In genomic region chr12:28190321-28191017, GRCh38 we compare ENCODE assay signal across 8 cellular contexts. TPM values are rescaled to one million over a fixed set of nuclear protein-coding genes. Genes with fewer than 3 reads are reported as not detected.
A peak's percentile ranks its signal among the peaks of the same experiment; 100 is the strongest.
DNase-seq lines count a peak whose midpoint lies in the region; ATAC-seq and TF ChIP-seq lines count a peak whose summit lies in the region.

CCDC91 (plus strand) TSS chr12:28190456; CDS start chr12:28257216, 66,760 bp downstream.

- DNase-seq in Daoy (ENCODE audit: low read depth) = peak; percentile 88
- peak; percentile 44 for DNase-seq in RWPE2 (ENCODE audit: low spot score)
- peak; percentile 77 for DNase-seq in activated T-helper 2 cell treated with anti-CD3 and anti-CD28 coated beads, Interferon-gamma antibody, Interleukin-2, Interleukin-4, amounts not matched to agents 10 μg/mL and 5 μg/mL and 100 μg/mL, durations not matched to agents 14 hours and 24 hours and 36 hours (ENCODE audit: low spot score)
- peak; percentile 90 for DNase-seq in fibroblast of pulmonary artery (ENCODE audit: low read depth)
- peak; percentile 87 to 90 for DNase-seq in stimulated activated naive CD8-positive, alpha-beta T cell treated with anti-CD3 and anti-CD28 coated beads, Interleukin-15, amount 100 ng/mL, for 72 hours

- peak within 1 kb of the TSS; percentile 92 for H3K4me2 ChIP-seq in KMS-11

- H3K4me3 Mint-ChIP-seq in activated T-helper 2 cell treated with anti-CD3 and anti-CD28 coated beads, Interferon-gamma antibody, Interleukin-2, Interleukin-4, amounts not matched to agents 10 μg/mL and 5 μg/mL and 100 μg/mL, durations not matched to agents 14 hours and 24 hours and 36 hours (ENCODE audit: low read depth) = peak within 1 kb of the TSS; percentile 91
- peak within 1 kb of the TSS; percentile 88 to 93 (median 90) for H3K4me3 Mint-ChIP-seq in nephron
- peak within 1 kb of the TSS; percentile 97 to 99 for H3K4me3 Mint-ChIP-seq in stimulated activated naive CD8-positive, alpha-beta T cell treated with anti-CD3 and anti-CD28 coated beads, Interleukin-15, amount 100 ng/mL, for 72 hours

- H3K27me3 Mint-ChIP-seq in activated T-helper 2 cell treated with anti-CD3 and anti-CD28 coated beads, Interferon-gamma antibody, Interleukin-2, Interleukin-4, amounts not matched to agents 10 μg/mL and 5 μg/mL and 100 μg/mL, durations not matched to agents 14 hours and 24 hours and 36 hours (ENCODE audit: low read depth) = no peaks in the 10 kb centered on the region
- H3K27me3 Mint-ChIP-seq in nephron (ENCODE audit: low read depth) = no peaks in the 10 kb centered on the region
- no peaks in the 10 kb centered on the region for H3K27me3 Mint-ChIP-seq in stimulated activated naive CD8-positive, alpha-beta T cell treated with anti-CD3 and anti-CD28 coated beads, Interleukin-15, amount 100 ng/mL, for 72 hours

- H3K4me1 ChIP-seq in KMS-11 (ENCODE audit: low read depth, poor library complexity, severe bottlenecking) = peaks cover 24% of the 10 kb centered on the region
- H3K4me1 ChIP-seq in RWPE2 (ENCODE audit: insufficient read depth, poor library complexity, severe bottlenecking) = no peaks in the 10 kb centered on the region

- no peaks in the 10 kb centered on the region for H3K36me3 ChIP-seq in KMS-11 (ENCODE audit: insufficient read depth)
- no peaks in the 10 kb centered on the region for H3K36me3 ChIP-seq in RWPE2 (ENCODE audit: low read depth)

- no peaks in the 10 kb centered on the region for H3K9me3 ChIP-seq in RWPE2 (ENCODE audit: severe bottlenecking)

- no peaks in the 10 kb centered on the region for H3K36me3 Mint-ChIP-seq in activated T-helper 2 cell treated with anti-CD3 and anti-CD28 coated beads, Interferon-gamma antibody, Interleukin-2, Interleukin-4, amounts not matched to agents 10 μg/mL and 5 μg/mL and 100 μg/mL, durations not matched to agents 14 hours and 24 hours and 36 hours (ENCODE audit: low read depth)
- peaks cover 28% of the 10 kb centered on the region for H3K36me3 Mint-ChIP-seq in nephron (ENCODE audit: low read depth)

- H3K9me3 Mint-ChIP-seq in activated T-helper 2 cell treated with anti-CD3 and anti-CD28 coated beads, Interferon-gamma antibody, Interleukin-2, Interleukin-4, amounts not matched to agents 10 μg/mL and 5 μg/mL and 100 μg/mL, durations not matched to agents 14 hours and 24 hours and 36 hours = peaks cover 16% of the 10 kb centered on the region
- peaks cover 25% of the 10 kb centered on the region for H3K9me3 Mint-ChIP-seq in nephron
- H3K9me3 Mint-ChIP-seq in stimulated activated naive CD8-positive, alpha-beta T cell treated with anti-CD3 and anti-CD28 coated beads, Interleukin-15, amount 100 ng/mL, for 72 hours = peaks cover 25 to 31% of the 10 kb centered on the region in 2 donors

- H3K79me2 ChIP-seq in KMS-11 (ENCODE audit: insufficient read depth, low read depth) = peaks cover 7% of the 10 kb centered on the region; the same call in 1 of the 2 replicates

- H3K27me3 ChIP-seq in KMS-11 (ENCODE audit: insufficient read depth, low read depth) = no peaks in the 10 kb centered on the region
- no peaks in the 10 kb centered on the region for H3K27me3 ChIP-seq in RWPE2 (ENCODE audit: insufficient read depth, poor library complexity, severe bottlenecking)

- peaks cover 30% of the 10 kb centered on the region for H3K4me1 Mint-ChIP-seq in activated T-helper 2 cell treated with anti-CD3 and anti-CD28 coated beads, Interferon-gamma antibody, Interleukin-2, Interleukin-4, amounts not matched to agents 10 μg/mL and 5 μg/mL and 100 μg/mL, durations not matched to agents 14 hours and 24 hours and 36 hours (ENCODE audit: low read depth)
- H3K4me1 Mint-ChIP-seq in nephron = peaks cover 11% of the 10 kb centered on the region
- H3K4me1 Mint-ChIP-seq in stimulated activated naive CD8-positive, alpha-beta T cell treated with anti-CD3 and anti-CD28 coated beads, Interleukin-15, amount 100 ng/mL, for 72 hours = peaks cover 75% of the 10 kb centered on the region

- ATAC-seq in GM21786 (IDR thresholded peaks at IDR 0.05; ENCODE audit: unreplicated experiment) = peak; percentile 88
- ATAC-seq in RWPE2 (ENCODE audit: low read depth) = peak; percentile 86
- ATAC-seq in stimulated activated naive CD8-positive, alpha-beta T cell treated with anti-CD3 and anti-CD28 coated beads, Interleukin-15, amount 100 ng/mL, for 72 hours = peak; percentile 92

- peak within 1 kb of the TSS; percentile 96 for H3K27ac Mint-ChIP-seq in activated T-helper 2 cell treated with anti-CD3 and anti-CD28 coated beads, Interferon-gamma antibody, Interleukin-2, Interleukin-4, amounts not matched to agents 10 μg/mL and 5 μg/mL and 100 μg/mL, durations not matched to agents 14 hours and 24 hours and 36 hours
- peak within 1 kb of the TSS; percentile 93 to 96 (median 93) for H3K27ac Mint-ChIP-seq in nephron
- peak within 1 kb of the TSS; percentile 100 for H3K27ac Mint-ChIP-seq in stimulated activated naive CD8-positive, alpha-beta T cell treated with anti-CD3 and anti-CD28 coated beads, Interleukin-15, amount 100 ng/mL, for 72 hours

- peak within 1 kb of the TSS; percentile 91 for H2AFZ ChIP-seq in KMS-11 (ENCODE audit: low read depth)

- peak within 1 kb of the TSS; percentile 92 for H3K27ac ChIP-seq in KMS-11
- peak within 1 kb of the TSS; percentile 80 for H3K27ac ChIP-seq in RWPE2 (ENCODE audit: poor library complexity, severe bottlenecking)

- TF ChIP-seq CTCF in KMS-11 (conservative IDR thresholded peaks at IDR 0.05; ENCODE audit: low read depth, low read length) = no peak
- TF ChIP-seq CTCF in RWPE2 (IDR thresholded peaks at IDR 0.05; ENCODE audit: poor library complexity, severe bottlenecking) = no peak
- no peak for TF ChIP-seq CTCF in fibroblast of pulmonary artery (IDR thresholded peaks at IDR 0.05; ENCODE audit: low read length, missing control alignments)
- TF ChIP-seq CTCF in nephron (IDR thresholded peaks at IDR 0.05; ENCODE audit: unreplicated experiment in 3 of 3) = no peak

- peak within 1 kb of the TSS; percentile 97 for H3K9ac ChIP-seq in KMS-11

- intact Hi-C loops in activated T-helper 2 cell treated with anti-CD3 and anti-CD28 coated beads, Interferon-gamma antibody, Interleukin-2, Interleukin-4, amounts not matched to agents 10 μg/mL and 5 μg/mL and 100 μg/mL, durations not matched to agents 14 hours and 24 hours and 36 hours (cut with micrococcal nuclease) = loop anchor here (1.0 kb wide), 3 partner anchors 33 to 368 kb away; no protein-coding TSS in a partner anchor

- no peak within 1 kb of the TSS for H3K4me3 ChIP-seq in KMS-11 (IDR thresholded peaks at IDR 0.05; ENCODE audit: insufficient read depth, low read depth, low read length)
- peak within 1 kb of the TSS; percentile 56 for H3K4me3 ChIP-seq in RWPE2 (ENCODE audit: severe bottlenecking)
- H3K4me3 ChIP-seq in fibroblast of pulmonary artery (replicated peaks; ENCODE audit: low read depth, low read length) = peak within 1 kb of the TSS; percentile 70

- no peaks in the 10 kb centered on the region for H4K20me1 ChIP-seq in KMS-11 (ENCODE audit: insufficient read depth)

RNA-seq across cellular contexts. Expression of gene CCDC91, which starts in this region (rescaled TPM):
- 40.1 and 40.8 TPM in 2 replicates for total RNA-seq in Daoy (2014; rRNA removed; shearing (Covaris generic))
- 13.1 and 13.7 TPM in 2 replicates for total RNA-seq in activated T-helper 2 cell treated with anti-CD3 and anti-CD28 coated beads, Interferon-gamma antibody, Interleukin-2, Interleukin-4, amounts not matched to agents 10 μg/mL and 5 μg/mL and 100 μg/mL, durations not matched to agents 14 hours and 24 hours and 36 hours
